ENCODE assay signal across 8 cellular contexts in the genomic region with DNA sequence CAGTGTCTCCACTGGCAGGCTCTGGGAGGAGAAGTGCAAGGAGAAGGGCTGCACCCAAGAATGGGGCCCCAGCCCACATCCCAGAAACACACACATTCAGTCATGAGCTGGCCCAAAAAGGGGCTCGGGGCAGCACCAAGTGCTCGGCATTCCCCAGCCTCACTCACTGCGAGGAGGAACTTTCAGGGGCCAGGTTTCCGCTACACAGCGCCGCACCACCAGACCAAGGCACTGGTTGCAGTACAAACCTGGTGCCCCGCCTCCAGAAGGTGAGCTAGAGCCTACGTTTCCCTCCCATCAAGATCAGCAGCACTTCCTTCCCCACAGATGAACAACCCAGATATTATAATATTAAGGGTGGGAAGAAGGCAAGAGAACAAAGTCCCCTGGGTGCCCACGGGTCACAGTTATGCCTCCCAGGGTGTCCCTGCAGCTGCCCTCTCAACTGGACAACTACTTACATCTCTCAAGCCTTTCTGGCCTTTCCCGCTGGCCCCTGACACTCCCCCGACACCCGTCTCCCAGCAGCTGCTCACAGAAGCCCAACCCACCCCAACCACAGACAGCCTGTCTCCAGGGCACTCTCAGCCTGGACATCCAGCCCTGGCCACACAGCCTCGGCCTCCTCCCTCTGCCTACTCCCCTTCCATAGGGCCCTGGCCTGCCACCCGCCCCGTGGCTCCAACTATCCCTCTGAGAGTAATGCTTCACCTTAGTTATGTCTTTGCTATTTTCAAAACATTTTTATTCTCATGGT. TPM values are rescaled to one million over a fixed set of nuclear protein-coding genes. Genes with fewer than 3 reads are reported as not detected.
DNase-seq lines count a peak whose midpoint lies in the region; ATAC-seq and TF ChIP-seq lines count a peak whose summit lies in the region.

No MANE protein-coding gene starts in this region.

- no peak for ATAC-seq in HG02678 (IDR thresholded peaks at IDR 0.05; ENCODE audit: unreplicated experiment)

- no peak overlapping the region for H3K4me2 ChIP-seq in mammary epithelial cell (ENCODE audit: insufficient read depth, low read depth, low read length)

- peak overlapping the region; percentile 72 to 100 (median 94) for H3K4me3 Mint-ChIP-seq in IgD-negative memory B cell
- H3K4me3 Mint-ChIP-seq in dendritic cell treated with granulocyte-macrophage colony-stimulating factor and Interleukin-4, amounts not matched to agents 40 ng/mL and 50 ng/mL, for 4 days = no peak overlapping the region

- no peak overlapping the region for H3K9ac ChIP-seq in mammary epithelial cell (ENCODE audit: insufficient read depth, low read length)

- H3K27me3 Mint-ChIP-seq in IgD-negative memory B cell = no peaks in the 10 kb centered on the region
- no peaks in the 10 kb centered on the region for H3K27me3 Mint-ChIP-seq in dendritic cell treated with granulocyte-macrophage colony-stimulating factor and Interleukin-4, amounts not matched to agents 40 ng/mL and 50 ng/mL, for 4 days

- H3K79me2 ChIP-seq in mammary epithelial cell (ENCODE audit: insufficient read depth, low read length) = no peaks in the 10 kb centered on the region

- BruUV-seq in mammary epithelial cell (replicated peaks; lab: Mats Ljungman, UMichigan) = no TSS peak

- in situ Hi-C loops in mammary epithelial cell (cut with MboI; ENCODE audit: low sequenced_read_pairs in 2 of 2) = no loop called here

- no peak for TF ChIP-seq CTCF in mammary epithelial cell (conservative IDR thresholded peaks at IDR 0.05 in 1 of 2, IDR thresholded peaks at IDR 0.05 in 1 of 2; ENCODE audit: extremely low read depth in 1 of 2, insufficient read depth in 1 of 2, low read depth in 1 of 2, low read length in 2 of 2)

- peaks cover 13% of the 10 kb centered on the region for H3K4me1 ChIP-seq in mammary epithelial cell (ENCODE audit: insufficient read depth, low read length)

- no peaks in the 10 kb centered on the region for H3K9me3 ChIP-seq in mammary epithelial cell (replicated peaks; ENCODE audit: insufficient read depth, low read length)

- no peaks in the 10 kb centered on the region for H3K36me3 ChIP-seq in mammary epithelial cell (ENCODE audit: insufficient read depth, low read length)

- no peak overlapping the region for H3K27ac ChIP-seq in mammary epithelial cell (ENCODE audit: insufficient read depth, low read depth, low read length)

- no peaks in the 10 kb centered on the region for H3K9me3 Mint-ChIP-seq in IgD-negative memory B cell
- no peaks in the 10 kb centered on the region for H3K9me3 Mint-ChIP-seq in dendritic cell treated with granulocyte-macrophage colony-stimulating factor and Interleukin-4, amounts not matched to agents 40 ng/mL and 50 ng/mL, for 4 days

- WGBS in mammary epithelial cell (ENCODE audit: low coverage, missing lambda C conversion rate) = 88% methylated on average over 9 of the region's 15 CpGs

- H3K4me3 ChIP-seq in mammary epithelial cell (replicated peaks in 1 of 3; ENCODE audit: insufficient read depth in 1 of 3, low read depth in 2 of 3, low read length in 3 of 3) = no peak overlapping the region

- no peaks in the 10 kb centered on the region for H3K27me3 ChIP-seq in mammary epithelial cell (ENCODE audit: insufficient read depth, low read length)

- no peak overlapping the region for H2AFZ ChIP-seq in mammary epithelial cell (ENCODE audit: low read depth, low read length)

- CTCF ChIA-PET in mammary epithelial cell (lab: Charles Lee; ENCODE audit: low non-redundant PET) = no interaction called here

- H3K36me3 Mint-ChIP-seq in IgD-negative memory B cell = peaks cover 9% of the 10 kb centered on the region
- peaks cover 67% of the 10 kb centered on the region for H3K36me3 Mint-ChIP-seq in dendritic cell treated with granulocyte-macrophage colony-stimulating factor and Interleukin-4, amounts not matched to agents 40 ng/mL and 50 ng/mL, for 4 days (ENCODE audit: low read depth)

- H3K27ac Mint-ChIP-seq in IgD-negative memory B cell = peak overlapping the region; percentile 90 to 99 (median 99)
- H3K27ac Mint-ChIP-seq in dendritic cell treated with granulocyte-macrophage colony-stimulating factor and Interleukin-4, amounts not matched to agents 40 ng/mL and 50 ng/mL, for 4 days = peak overlapping the region; percentile 72

- intact Hi-C loops in dendritic cell treated with granulocyte-macrophage colony-stimulating factor and Interleukin-4, amounts not matched to agents 40 ng/mL and 50 ng/mL, for 4 days (cut with micrococcal nuclease) = no loop called here
- intact Hi-C loops in cardiac septum (cut with DNase I) = no loop called here
- intact Hi-C loops in mammary epithelial cell (cut with micrococcal nuclease) = no loop called here

- no peaks in the 10 kb centered on the region for H4K20me1 ChIP-seq in mammary epithelial cell (ENCODE audit: insufficient read depth, low read length)

- peak; percentile 75 to 79 for DNase-seq in activated CD4-positive, alpha-beta T cell treated with anti-CD3 and anti-CD28 coated beads, Interleukin-2, amount 50 U/mL, for 48 hours
- peak; percentile 65 for DNase-seq in stimulated activated CD4-positive, alpha-beta T cell treated with anti-CD3 and anti-CD28 coated beads, Interleukin-1b, Interleukin-23, amount 100 ng/mL, for 48 hours
- DNase-seq in 8988T = no peak
- DNase-seq in cardiac septum (ENCODE audit: low spot score) = no peak
- no peak for DNase-seq in mammary epithelial cell

- H3K4me1 Mint-ChIP-seq in IgD-negative memory B cell = peaks cover 42 to 49% (median 49%) of the 10 kb centered on the region in 3 donors
- peaks cover 59% of the 10 kb centered on the region for H3K4me1 Mint-ChIP-seq in dendritic cell treated with granulocyte-macrophage colony-stimulating factor and Interleukin-4, amounts not matched to agents 40 ng/mL and 50 ng/mL, for 4 days (ENCODE audit: low read depth)

- dilution Hi-C loops in mammary epithelial cell (cut with HindIII; ENCODE audit: low sequenced_read_pairs) = no loop called here

RNA-seq across cellular contexts. Expression of gene PBXIP1, which starts 3.8 kb away (rescaled TPM):
- 123 TPM for polyA plus RNA-seq in IgD-negative memory B cell
- total RNA-seq in cardiac septum = 49.1 TPM
- 10 to 100 TPM; 17.7 to 52.0 TPM for total RNA-seq in mammary epithelial cell
- 11.0 TPM for polyA plus RNA-seq in mammary epithelial cell
- polyA minus RNA-seq in mammary epithelial cell = 26.3 TPM

RNA-seq across cellular contexts. Expression of gene PYGO2, which starts 9.5 kb away (rescaled TPM):
- polyA plus RNA-seq in IgD-negative memory B cell (42.5 TPM), mammary epithelial cell (14.3 TPM)
- total RNA-seq in cardiac septum (16.9 TPM), mammary epithelial cell (10 to 100 TPM; 12.3 to 24.4 TPM)
- polyA minus RNA-seq in mammary epithelial cell = 29.0 TPM

RNA-seq across cellular contexts. Expression of gene PMVK, which starts 15.6 kb away (rescaled TPM):
- polyA plus RNA-seq in IgD-negative memory B cell = 78.3 TPM
- 30.9 TPM for total RNA-seq in cardiac septum
- 10 to 100 TPM in 1 of 2 donors, 1 to 10 TPM in 1; 7.2 to 34.7 TPM for total RNA-seq in mammary epithelial cell
- polyA plus RNA-seq in mammary epithelial cell = 40.1 TPM
- 32.9 TPM for polyA minus RNA-seq in mammary epithelial cell

RNA-seq across cellular contexts. Expression of gene SHC1, which starts 18.5 kb away (rescaled TPM):
- polyA plus RNA-seq in IgD-negative memory B cell = 35.7 TPM
- 70.5 TPM for total RNA-seq in cardiac septum
- 100 to 1,000 TPM; 492 to 589 TPM for total RNA-seq in mammary epithelial cell
- polyA plus RNA-seq in mammary epithelial cell = 464 TPM
- 409 TPM for polyA minus RNA-seq in mammary epithelial cell

RNA-seq across cellular contexts. Expression of gene CKS1B, which starts 22.4 kb away (rescaled TPM):
- polyA plus RNA-seq in IgD-negative memory B cell (102 TPM), mammary epithelial cell (282 TPM)
- total RNA-seq in cardiac septum (16.0 TPM), mammary epithelial cell (10 to 100 TPM; 44.2 to 95.6 TPM)
- polyA minus RNA-seq in mammary epithelial cell = 66.1 TPM

Comparison
In these comparisons a context has a peak if more than half of its experiments do, and no peak if none do; other contexts are left out.
1. DNase-seq: peak in activated CD4-positive, alpha-beta T cell treated with anti-CD3 and anti-CD28 coated beads, Interleukin-2, amount 50 U/mL, for 48 hours (2 of 2) and stimulated activated CD4-positive, alpha-beta T cell treated with anti-CD3 and anti-CD28 coated beads, Interleukin-1b, Interleukin-23, amount 100 ng/mL, for 48 hours (single experiment); none in 8988T (single experiment), cardiac septum (single experiment) and mammary epithelial cell (single experiment).